Comparison of ENCODE assay signal across 1 cellular context in the genomic region with DNA sequence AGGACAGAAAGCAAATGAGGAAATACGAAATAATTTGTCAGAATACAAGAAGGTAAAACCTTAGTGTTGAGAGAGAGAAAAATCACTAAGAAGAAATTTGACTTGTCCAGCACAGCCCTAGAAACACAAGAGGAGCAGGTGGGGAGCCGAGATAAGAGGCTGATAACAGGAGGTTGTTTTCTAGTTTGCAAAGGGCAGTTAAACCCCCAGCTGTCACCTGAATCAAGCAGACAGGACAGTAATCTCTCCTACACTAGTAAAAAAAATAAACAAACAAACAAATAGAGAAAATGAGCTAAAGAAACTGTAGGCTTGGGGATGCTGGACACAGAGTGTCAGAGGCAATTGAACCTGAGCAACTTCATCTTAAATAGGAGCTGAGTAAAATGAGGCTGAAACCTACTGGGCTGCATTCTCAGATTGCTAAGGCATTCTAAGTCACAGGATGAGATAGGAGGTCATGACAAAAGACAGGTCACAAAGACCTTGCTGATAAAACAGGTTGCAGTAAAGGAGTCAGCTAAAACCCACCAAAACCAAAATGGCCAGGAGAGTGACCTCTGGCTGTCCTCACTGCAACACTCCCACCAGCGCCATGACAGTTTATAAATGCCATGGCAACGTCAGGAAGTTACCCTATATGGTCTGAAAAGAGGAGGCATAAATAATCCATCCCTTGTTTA.
TF ChIP-seq lines count a peak whose summit lies in the region.

No MANE protein-coding gene starts in this region.

TF ChIP-seq in K562, 482 proteins besides CTCF, POLR2A, EP300 and RAD21 (continued from another document and continues in another):
- no peak for TF ChIP-seq NFIX (CRISPR knock-in tag; IDR thresholded peaks at IDR 0.05; ENCODE audit: low read depth)
- no peak for TF ChIP-seq ZC3H8 (IDR thresholded peaks at IDR 0.05)
- TF ChIP-seq RAD51 (IDR thresholded peaks at IDR 0.05; ENCODE audit: borderline replicate concordance, low read depth): no peak
- peak; percentile 93 for TF ChIP-seq ARID1B (IDR thresholded peaks at IDR 0.05)
- no peak for TF ChIP-seq PTTG1 (tag; IDR thresholded peaks at IDR 0.05; ENCODE audit: low read depth)
- no peak for TF ChIP-seq ZNF282 (CRISPR knock-in tag; IDR thresholded peaks at IDR 0.05)
- TF ChIP-seq STAT5B (CRISPR knock-in tag; IDR thresholded peaks at IDR 0.05): no peak
- TF ChIP-seq NELFE (IDR thresholded peaks at IDR 0.05; ENCODE audit: insufficient read depth, insufficient read length): no peak
- TF ChIP-seq ETV6 (IDR thresholded peaks at IDR 0.05; ENCODE audit: borderline replicate concordance in 1 of 2, low read depth in 2 of 2, low read length in 1 of 2): no peak
- TF ChIP-seq ETV6 (CRISPR knock-in tag; IDR thresholded peaks at IDR 0.05; ENCODE audit: borderline replicate concordance): no peak
- TF ChIP-seq ZNF239 (CRISPR knock-in tag; IDR thresholded peaks at IDR 0.05): no peak
- no peak for TF ChIP-seq RBM15 (IDR thresholded peaks at IDR 0.05; ENCODE audit: insufficient read depth, low read length)
- no peak for TF ChIP-seq SPI1 (IDR thresholded peaks at IDR 0.05; ENCODE audit: borderline replicate concordance, low read depth, low read length)
- TF ChIP-seq HNRNPK (IDR thresholded peaks at IDR 0.05; ENCODE audit: low read depth, low read length, poor library complexity, severe bottlenecking): no peak
- peak; percentile 89 for TF ChIP-seq TEAD4 (IDR thresholded peaks at IDR 0.05; ENCODE audit: low read length)
- no peak for TF ChIP-seq TEAD4 (CRISPR knock-in tag; IDR thresholded peaks at IDR 0.05; ENCODE audit: borderline replicate concordance)
- no peak for TF ChIP-seq XRCC4 (IDR thresholded peaks at IDR 0.05; ENCODE audit: extremely low read depth, insufficient read depth, insufficient read length)
- TF ChIP-seq ZFPM2 (CRISPR knock-in tag; IDR thresholded peaks at IDR 0.05): no peak
- no peak for TF ChIP-seq HNRNPLL (IDR thresholded peaks at IDR 0.05; ENCODE audit: low read depth, low read length, poor library complexity, severe bottlenecking)
- TF ChIP-seq TEAD1 (CRISPR knock-in tag; IDR thresholded peaks at IDR 0.05): no peak
- TF ChIP-seq HMGXB4 (CRISPR knock-in tag; IDR thresholded peaks at IDR 0.05): no peak
- TF ChIP-seq BRD4 (IDR thresholded peaks at IDR 0.05): no peak
- no peak for TF ChIP-seq ZNF445 (CRISPR knock-in tag; IDR thresholded peaks at IDR 0.05; ENCODE audit: low read depth)
- TF ChIP-seq KDM2B (CRISPR knock-in tag; IDR thresholded peaks at IDR 0.05): no peak
- no peak for TF ChIP-seq BRD9 (IDR thresholded peaks at IDR 0.05; ENCODE audit: low read depth, partially characterized antibody)
- TF ChIP-seq PRMT5 (CRISPR knock-in tag; IDR thresholded peaks at IDR 0.05): no peak
- no peak for TF ChIP-seq ZBTB9 (CRISPR knock-in tag; IDR thresholded peaks at IDR 0.05)
- TF ChIP-seq RUNX1 (IDR thresholded peaks at IDR 0.05; ENCODE audit: low read depth): no peak
- TF ChIP-seq, protein P1, sequence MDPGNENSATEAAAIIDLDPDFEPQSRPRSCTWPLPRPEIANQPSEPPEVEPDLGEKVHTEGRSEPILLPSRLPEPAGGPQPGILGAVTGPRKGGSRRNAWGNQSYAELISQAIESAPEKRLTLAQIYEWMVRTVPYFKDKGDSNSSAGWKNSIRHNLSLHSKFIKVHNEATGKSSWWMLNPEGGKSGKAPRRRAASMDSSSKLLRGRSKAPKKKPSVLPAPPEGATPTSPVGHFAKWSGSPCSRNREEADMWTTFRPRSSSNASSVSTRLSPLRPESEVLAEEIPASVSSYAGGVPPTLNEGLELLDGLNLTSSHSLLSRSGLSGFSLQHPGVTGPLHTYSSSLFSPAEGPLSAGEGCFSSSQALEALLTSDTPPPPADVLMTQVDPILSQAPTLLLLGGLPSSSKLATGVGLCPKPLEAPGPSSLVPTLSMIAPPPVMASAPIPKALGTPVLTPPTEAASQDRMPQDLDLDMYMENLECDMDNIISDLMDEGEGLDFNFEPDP (CRISPR knock-in tag; IDR thresholded peaks at IDR 0.05): no peak
- no peak for TF ChIP-seq MTA3 (IDR thresholded peaks at IDR 0.05; ENCODE audit: borderline replicate concordance)
- TF ChIP-seq SREBF2 (CRISPR knock-in tag; IDR thresholded peaks at IDR 0.05): no peak
- no peak for TF ChIP-seq ZNF830 (CRISPR knock-in tag; IDR thresholded peaks at IDR 0.05)
- no peak for TF ChIP-seq POLR2H (tag; IDR thresholded peaks at IDR 0.05; ENCODE audit: low read depth)
- TF ChIP-seq, protein P2, sequence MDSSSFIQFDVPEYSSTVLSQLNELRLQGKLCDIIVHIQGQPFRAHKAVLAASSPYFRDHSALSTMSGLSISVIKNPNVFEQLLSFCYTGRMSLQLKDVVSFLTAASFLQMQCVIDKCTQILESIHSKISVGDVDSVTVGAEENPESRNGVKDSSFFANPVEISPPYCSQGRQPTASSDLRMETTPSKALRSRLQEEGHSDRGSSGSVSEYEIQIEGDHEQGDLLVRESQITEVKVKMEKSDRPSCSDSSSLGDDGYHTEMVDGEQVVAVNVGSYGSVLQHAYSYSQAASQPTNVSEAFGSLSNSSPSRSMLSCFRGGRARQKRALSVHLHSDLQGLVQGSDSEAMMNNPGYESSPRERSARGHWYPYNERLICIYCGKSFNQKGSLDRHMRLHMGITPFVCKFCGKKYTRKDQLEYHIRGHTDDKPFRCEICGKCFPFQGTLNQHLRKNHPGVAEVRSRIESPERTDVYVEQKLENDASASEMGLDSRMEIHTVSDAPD (CRISPR knock-in tag; IDR thresholded peaks at IDR 0.05): no peak
- TF ChIP-seq, protein P3, sequence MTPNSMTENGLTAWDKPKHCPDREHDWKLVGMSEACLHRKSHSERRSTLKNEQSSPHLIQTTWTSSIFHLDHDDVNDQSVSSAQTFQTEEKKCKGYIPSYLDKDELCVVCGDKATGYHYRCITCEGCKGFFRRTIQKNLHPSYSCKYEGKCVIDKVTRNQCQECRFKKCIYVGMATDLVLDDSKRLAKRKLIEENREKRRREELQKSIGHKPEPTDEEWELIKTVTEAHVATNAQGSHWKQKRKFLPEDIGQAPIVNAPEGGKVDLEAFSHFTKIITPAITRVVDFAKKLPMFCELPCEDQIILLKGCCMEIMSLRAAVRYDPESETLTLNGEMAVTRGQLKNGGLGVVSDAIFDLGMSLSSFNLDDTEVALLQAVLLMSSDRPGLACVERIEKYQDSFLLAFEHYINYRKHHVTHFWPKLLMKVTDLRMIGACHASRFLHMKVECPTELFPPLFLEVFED (CRISPR knock-in tag; conservative IDR thresholded peaks at IDR 0.05): no peak
- TF ChIP-seq, protein P4, sequence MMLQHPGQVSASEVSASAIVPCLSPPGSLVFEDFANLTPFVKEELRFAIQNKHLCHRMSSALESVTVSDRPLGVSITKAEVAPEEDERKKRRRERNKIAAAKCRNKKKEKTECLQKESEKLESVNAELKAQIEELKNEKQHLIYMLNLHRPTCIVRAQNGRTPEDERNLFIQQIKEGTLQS (IDR thresholded peaks at IDR 0.05): no peak
- TF ChIP-seq, protein P4 (CRISPR knock-in tag; conservative IDR thresholded peaks at IDR 0.05): 0 out of 2 replicates have a peak, but pooled peaks have one; percentile 27
- TF ChIP-seq, protein P5, sequence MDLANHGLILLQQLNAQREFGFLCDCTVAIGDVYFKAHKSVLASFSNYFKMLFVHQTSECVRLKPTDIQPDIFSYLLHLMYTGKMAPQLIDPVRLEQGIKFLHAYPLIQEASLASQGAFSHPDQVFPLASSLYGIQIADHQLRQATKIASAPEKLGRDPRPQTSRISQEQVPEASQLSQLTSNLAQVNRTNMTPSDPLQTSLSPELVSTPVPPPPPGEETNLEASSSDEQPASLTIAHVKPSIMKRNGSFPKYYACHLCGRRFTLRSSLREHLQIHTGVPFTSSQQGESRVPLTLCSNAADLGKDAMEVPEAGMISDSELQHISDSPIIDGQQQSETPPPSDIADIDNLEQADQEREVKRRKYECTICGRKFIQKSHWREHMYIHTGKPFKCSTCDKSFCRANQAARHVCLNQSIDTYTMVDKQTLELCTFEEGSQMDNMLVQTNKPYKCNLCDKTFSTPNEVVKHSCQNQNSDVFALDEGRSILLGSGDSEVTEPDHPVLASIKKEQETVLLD (IDR thresholded peaks at IDR 0.05): no peak
- TF ChIP-seq ZBTB11 (CRISPR knock-in tag; IDR thresholded peaks at IDR 0.05): no peak
- TF ChIP-seq NUFIP1 (IDR thresholded peaks at IDR 0.05; ENCODE audit: partially characterized antibody): no peak
- no peak for TF ChIP-seq NEUROD1 (IDR thresholded peaks at IDR 0.05; ENCODE audit: borderline replicate concordance, low read depth, low read length, partially characterized antibody)
- TF ChIP-seq RBBP5 (IDR thresholded peaks at IDR 0.05; ENCODE audit: borderline replicate concordance, insufficient read depth, low read length, poor library complexity, severe bottlenecking): no peak
- TF ChIP-seq SMC3 (conservative IDR thresholded peaks at IDR 0.05; ENCODE audit: insufficient read depth, low read depth, low read length): no peak
- no peak for TF ChIP-seq ZNF551 (CRISPR knock-in tag; IDR thresholded peaks at IDR 0.05)
- no peak for TF ChIP-seq ZNF655 (CRISPR knock-in tag; IDR thresholded peaks at IDR 0.05)
- TF ChIP-seq ZNF24 (IDR thresholded peaks at IDR 0.05): no peak
- no peak for TF ChIP-seq MAZ (CRISPR knock-in tag; conservative IDR thresholded peaks at IDR 0.05 in 1 of 2, IDR thresholded peaks at IDR 0.05 in 1 of 2)
- TF ChIP-seq ZNF695 (CRISPR knock-in tag; IDR thresholded peaks at IDR 0.05): no peak
- TF ChIP-seq NFXL1 (CRISPR knock-in tag; IDR thresholded peaks at IDR 0.05): no peak
- peak; percentile 91 for TF ChIP-seq DPF2 (IDR thresholded peaks at IDR 0.05)
- no peak for TF ChIP-seq KDM5B (IDR thresholded peaks at IDR 0.05; ENCODE audit: insufficient replicate concordance, low read depth, low read length)
- TF ChIP-seq RBM22 (IDR thresholded peaks at IDR 0.05; ENCODE audit: low read depth, low read length, poor library complexity, severe bottlenecking): no peak
- TF ChIP-seq LARP7 (IDR thresholded peaks at IDR 0.05): no peak
